ENCODE assay signal across 8 cellular contexts in genomic region chr3:170055209-170055608, GRCh38. TPM values are rescaled to one million over a fixed set of nuclear protein-coding genes. Genes with fewer than 3 reads are reported as not detected.
DNase-seq lines count a peak whose midpoint lies in the region; ATAC-seq and TF ChIP-seq lines count a peak whose summit lies in the region.

No MANE protein-coding gene starts in this region.

- no peak overlapping the region for H3K27ac Mint-ChIP-seq in osteocyte (ENCODE audit: unreplicated experiment)

- H3K4me3 Mint-ChIP-seq in osteocyte (ENCODE audit: unreplicated experiment): no peak overlapping the region

- ATAC-seq in GM19035 (IDR thresholded peaks at IDR 0.05; ENCODE audit: unreplicated experiment) (peak; percentile 67), HG03060 (IDR thresholded peaks at IDR 0.05; ENCODE audit: low read depth, unreplicated experiment) (peak; percentile 45)

- DNase-seq in AG08396 (ENCODE audit: low spot score) (peak; percentile 34), NCI-H1436 (lab: John Stamatoyannopoulos, UW) (no peak), D341Med (ENCODE audit: low spot score) (no peak), cerebellar nuclear complex (lab: John Stamatoyannopoulos, UW) (no peak), osteocyte (ENCODE audit: extremely low spot score, unreplicated experiment) (no peak)

- H3K9me3 Mint-ChIP-seq in osteocyte (ENCODE audit: unreplicated experiment): no peaks in the 10 kb centered on the region

- H3K27ac ChIP-seq in VCaP: peak overlapping the region; percentile 48

- H3K36me3 Mint-ChIP-seq in osteocyte (ENCODE audit: unreplicated experiment): no peaks in the 10 kb centered on the region

- H3K27me3 Mint-ChIP-seq in osteocyte (ENCODE audit: unreplicated experiment): peaks cover 2% of the 10 kb centered on the region

- H3K4me1 Mint-ChIP-seq in osteocyte (ENCODE audit: unreplicated experiment): no peaks in the 10 kb centered on the region

- no peak for TF ChIP-seq CTCF in VCaP (conservative IDR thresholded peaks at IDR 0.05)
- TF ChIP-seq CTCF in osteocyte (IDR thresholded peaks at IDR 0.05): no peak

RNA-seq across cellular contexts. Expression of gene GPR160, which starts 17.4 kb away (rescaled TPM):
- total RNA-seq in osteocyte: 0.27 TPM in 1 of 2 replicates, not detected in the other
